In genomic region chr1:43373034-43373940, GRCh38 we compare ENCODE assay signal across 11 cellular contexts. TPM values are rescaled to one million over a fixed set of nuclear protein-coding genes. Genes with fewer than 3 reads are reported as not detected.
DNase-seq lines count a peak whose midpoint lies in the region; ATAC-seq, FAIRE-seq and TF ChIP-seq lines count a peak whose summit lies in the region.
"Had no signal": no experiment of that assay in that cellular context is flagged by ENCODE, and none has a peak within 500 bp of the region (broad histone marks: within the 10 kb centered on the region; RNA-seq: fewer than 3 reads in every experiment).

No MANE protein-coding gene starts in this region.

- TF ChIP-seq CTCF in bronchial epithelial cell (IDR thresholded peaks at IDR 0.05; ENCODE audit: insufficient read depth, low read length, severe bottlenecking) (no peak), kidney (IDR thresholded peaks at IDR 0.05; ENCODE audit: borderline replicate concordance, extremely low read depth, insufficient read depth) (no peak)

- H3K9me3 ChIP-seq in kidney (ENCODE audit: control insufficient read depth in 1 of 2, low read length in 2 of 2) (no peaks in the 10 kb centered on the region), SJCRH30 (replicated peaks) (no peaks in the 10 kb centered on the region)
- H3K9me3 ChIP-seq: HAP-1 had no signal

- H3K27ac ChIP-seq in kidney (ENCODE audit: low read depth in 2 of 2, low read length in 2 of 2) = no peak overlapping the region
- H3K27ac ChIP-seq in SJCRH30 = no peak overlapping the region

- peak; percentile 75 for FAIRE-seq in bronchial epithelial cell (lab: Jason Lieb, UNC)
- FAIRE-seq in kidney (lab: Jason Lieb, UNC) = peak; percentile 37

- intact Hi-C loops in Right ventricle myocardium inferior (cut with DNase I) = no loop called here
- intact Hi-C loops in cardiac septum (cut with DNase I) = no loop called here
- intact Hi-C loops in kidney (cut with DNase I) = no loop called here

- H3K4me1 ChIP-seq in kidney (ENCODE audit: control insufficient read depth in 1 of 2, insufficient read depth in 1 of 2, low read depth in 1 of 2, low read length in 2 of 2) (peaks cover 8 to 11% of the 10 kb centered on the region in 2 donors), SJCRH30 (peaks cover 3% of the 10 kb centered on the region; the same call in 1 of the 2 replicates)

- H3K27me3 ChIP-seq in bronchial epithelial cell (ENCODE audit: control insufficient read depth, insufficient read depth, low read length) (no peaks in the 10 kb centered on the region), SJCRH30 (no peaks in the 10 kb centered on the region)

- no peak overlapping the region for H3K9ac ChIP-seq in kidney (ENCODE audit: low read length in 2 of 2)

- no peak for DNase-seq in Right ventricle myocardium inferior (ENCODE audit: missing footprints)
- DNase-seq in cardiac septum (ENCODE audit: low spot score) = no peak
- DNase-seq in bronchial epithelial cell (ENCODE audit: low read depth) = peak; percentile 96
- DNase-seq in kidney = no peak
- DNase-seq in SJCRH30 = no peak
- DNase-seq in NCI-H2171 treated with DMSO at 0.1 percent for 48 hours (lab: John Stamatoyannopoulos, UW) = no peak
- no peak for DNase-seq in stimulated activated CD4-positive, alpha-beta T cell treated with anti-CD3 and anti-CD28 coated beads, Interleukin-12 subunit alpha, Interleukin-12 subunit beta, amount 100 ng/mL, for 4 hours
- DNase-seq: activated CD8-positive, alpha-beta memory T cell treated with anti-CD3 and anti-CD28 coated beads, Interleukin-2, amount 50 U/mL, for 48 hours had no signal

- ATAC-seq in Right ventricle myocardium inferior (peak; percentile 15), HG03159 (IDR thresholded peaks at IDR 0.05; ENCODE audit: unreplicated experiment) (no peak)

- no peak overlapping the region for H3K4me3 ChIP-seq in bronchial epithelial cell (ENCODE audit: low read depth, low read length)
- H3K4me3 ChIP-seq in kidney (ENCODE audit: low read length in 2 of 2) = no peak overlapping the region
- H3K4me3 ChIP-seq in SJCRH30 = no peak overlapping the region
- H3K4me3 ChIP-seq: HAP-1 had no signal

- H3K36me3 ChIP-seq in bronchial epithelial cell (ENCODE audit: control insufficient read depth, insufficient read depth, low read length) (no peaks in the 10 kb centered on the region), kidney (ENCODE audit: control insufficient read depth in 1 of 2, insufficient read depth in 2 of 2, low read length in 2 of 2) (peaks cover 2 to 5% of the 10 kb centered on the region in 2 donors), SJCRH30 (no peaks in the 10 kb centered on the region)
- H3K36me3 ChIP-seq: HAP-1 had no signal

RNA-seq across cellular contexts. Expression of gene ELOVL1, which starts 5.5 kb away (rescaled TPM):
- 34.4 TPM for total RNA-seq in Right ventricle myocardium inferior
- 37.8 TPM for total RNA-seq in cardiac septum
- 55.8 and 75.8 TPM in 2 replicates for total RNA-seq in bronchial epithelial cell
- 85.1 TPM for total RNA-seq in kidney
- 86.0 TPM for polyA plus RNA-seq in kidney (ENCODE audit: insufficient read depth, low read depth, low replicate concordance)
- 43.5 and 46.3 TPM in 2 replicates for total RNA-seq in SJCRH30 (2014; rRNA removed; shearing (Covaris generic))

RNA-seq across cellular contexts. Expression of gene CDC20, which starts 14.5 kb away (rescaled TPM):
- total RNA-seq in Right ventricle myocardium inferior = 1.6 TPM
- 0.78 TPM for total RNA-seq in cardiac septum
- total RNA-seq in bronchial epithelial cell = 2.6 and 3.1 TPM in 2 replicates
- 2.7 TPM for total RNA-seq in kidney
- polyA plus RNA-seq in kidney (ENCODE audit: insufficient read depth, low read depth, low replicate concordance) = 3.9 TPM
- 181 and 185 TPM in 2 replicates for total RNA-seq in SJCRH30 (2014; rRNA removed; shearing (Covaris generic))

RNA-seq across cellular contexts. Expression of gene MED8, which starts 16.3 kb away (rescaled TPM):
- total RNA-seq in Right ventricle myocardium inferior (18.0 TPM), cardiac septum (17.9 TPM), bronchial epithelial cell (78.1 and 83.2 TPM in 2 replicates), kidney (36.5 TPM)
- 44.3 TPM for polyA plus RNA-seq in kidney (ENCODE audit: insufficient read depth, low read depth, low replicate concordance)
- total RNA-seq in SJCRH30 (2014; rRNA removed; shearing (Covaris generic)) = 33.9 and 39.3 TPM in 2 replicates

RNA-seq across cellular contexts. Expression of gene SZT2, which starts 16.4 kb away (rescaled TPM):
- total RNA-seq in Right ventricle myocardium inferior (22.5 TPM), cardiac septum (35.7 TPM), bronchial epithelial cell (12.6 and 16.5 TPM in 2 replicates), kidney (66.8 TPM)
- 10.4 TPM for polyA plus RNA-seq in kidney (ENCODE audit: insufficient read depth, low read depth, low replicate concordance)
- total RNA-seq in SJCRH30 (2014; rRNA removed; shearing (Covaris generic)) = 15.5 and 19.5 TPM in 2 replicates

RNA-seq across cellular contexts. Expression of gene MPL, which starts 35.7 kb away (rescaled TPM):
- total RNA-seq in Right ventricle myocardium inferior (0.73 TPM), cardiac septum (1.6 TPM), bronchial epithelial cell (not detected in 2 replicates), kidney (0.25 TPM)
- polyA plus RNA-seq in kidney (ENCODE audit: insufficient read depth, low read depth, low replicate concordance) = not detected
- not detected in 2 replicates for total RNA-seq in SJCRH30 (2014; rRNA removed; shearing (Covaris generic))
- total RNA-seq: kidney epithelial cell had no signal

Comparison
In these comparisons a context has a peak if more than half of its experiments do, and no peak if none do; other contexts are left out.
1. RNA of gene CDC20, which starts 14.5 kb away (total RNA-seq): 181 to 185 TPM in SJCRH30; 2.7 TPM in kidney (single experiment), 2.6 to 3.1 TPM in bronchial epithelial cell, 1.6 TPM in Right ventricle myocardium inferior (single experiment) and 0.78 TPM in cardiac septum (single experiment); every median in the first group is over 10 times any median in the second.